In the genomic region with DNA sequence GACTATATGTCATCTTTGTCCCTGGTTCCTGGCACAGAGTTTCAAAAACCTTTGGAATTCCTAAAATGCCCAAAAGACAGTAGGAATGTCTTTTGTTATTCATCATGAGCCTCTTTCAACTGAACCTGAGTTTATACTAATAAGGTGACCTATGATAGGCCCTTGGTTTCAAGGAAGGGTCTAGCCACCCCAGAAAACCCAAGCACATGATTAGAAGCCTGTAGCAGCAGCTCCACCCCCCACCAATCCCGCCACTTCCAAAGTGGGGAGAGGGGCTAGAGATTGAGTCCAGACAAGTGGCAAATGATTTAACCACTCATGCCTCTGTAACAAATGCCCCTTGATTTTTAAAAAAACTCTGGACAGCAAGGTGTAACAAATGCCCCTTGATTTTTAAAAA, we compare ENCODE assay signal across 25 cellular contexts. TPM values are rescaled to one million over a fixed set of nuclear protein-coding genes. Genes with fewer than 3 reads are reported as not detected.
"Had no signal": no experiment of that assay in that cellular context is flagged by ENCODE, and none has a peak within 500 bp of the region (broad histone marks: within the 10 kb centered on the region; RNA-seq: fewer than 3 reads in every experiment).

No MANE protein-coding gene starts in this region.

- H3K36me3 ChIP-seq: brain microvascular endothelial cell, MG63, SJCRH30 had no signal

- H3K9me3 ChIP-seq: MG63, SJCRH30 had no signal

- H3K27ac ChIP-seq: brain microvascular endothelial cell, SJCRH30, SK-N-MC had no signal

- H3K27me3 ChIP-seq: brain microvascular endothelial cell, MG63 had no signal

- H3K4me3 ChIP-seq: MG63, SJCRH30, SK-N-MC had no signal

- ATAC-seq: activated CD4-positive, alpha-beta T cell treated with anti-CD3 and anti-CD28 coated beads for 36 hours; activated CD4-positive, CD25-positive, alpha-beta regulatory T cell treated with anti-CD3 and anti-CD28 coated beads, Interleukin-2, amount 50 U/mL, for 24 hours; activated CD8-positive, alpha-beta T cell treated with anti-CD3 and anti-CD28 coated beads, Interleukin-2, amount 10 ng/mL, durations not matched to agents 7 days and 5 days; activated naive CD8-positive, alpha-beta T cell treated with anti-CD3 and anti-CD28 coated beads, Interleukin-2, amount 50 U/mL, for 24 hours; Panc1 had no signal

- H3K4me1 ChIP-seq: SJCRH30 had no signal

- DNase-seq: activated CD4-positive, alpha-beta T cell treated with anti-CD3 and anti-CD28 coated beads for 36 hours; activated CD4-positive, alpha-beta T cell treated with anti-CD3 and anti-CD28 coated beads, Interleukin-2, amount 10 ng/mL, durations not matched to agents 7 days and 5 days; activated CD4-positive, alpha-beta T cell treated with anti-CD3 and anti-CD28 coated beads, Interleukin-2, amount 50 U/mL, for 48 hours; activated CD8-positive, alpha-beta T cell treated with anti-CD3 and anti-CD28 coated beads, Interleukin-2, amount 10 ng/mL, durations not matched to agents 7 days and 5 days; activated gamma-delta T cell treated with Interleukin-2 at 50 U/mL for 16 hours; activated naive CD4-positive, alpha-beta T cell treated with anti-CD3 and anti-CD28 coated beads, Interleukin-2, amount 10 ng/mL, durations not matched to agents 7 days and 5 days; activated naive CD8-positive, alpha-beta T cell treated with anti-CD3 and anti-CD28 coated beads, Interleukin-2, amount 50 U/mL, for 24 hours; activated T-cell treated with anti-CD3 and anti-CD28 coated beads, Interleukin-2, amount 50 U/mL, for 24 hours; aorta; brain microvascular endothelial cell; Kasumi-1; MG63; NCI-H1048; NCI-H1105 treated with DMSO at 0.1 percent for 48 hours; NCI-H1436; NCI-H1694 treated with DMSO at 0.1 percent for 48 hours; NCI-H2029; NCI-H345; NCI-H524 treated with DMSO at 0.1 percent for 48 hours; SHP77; SJCRH30 had no signal

RNA-seq across cellular contexts. Expression of gene ADD2, which starts 56.8 kb away (rescaled TPM):
- total RNA-seq: RPMI7951 had no signal
